1 cellular context compared by ENCODE assay signal in genomic region chr19:54418030-54418929, GRCh38.
A peak's percentile ranks its signal among the peaks of the same experiment; 100 is the strongest.
TF ChIP-seq lines count a peak whose summit lies in the region.

No MANE protein-coding gene starts in this region.

TF ChIP-seq in HepG2, 621 proteins besides CTCF, POLR2A, EP300 and RAD21 (continues in another document):
- TF ChIP-seq FOXO1 (CRISPR knock-in tag; IDR thresholded peaks at IDR 0.05) (no peak; the same call in 1 of the 2 replicates), E2F1 (CRISPR knock-in tag; IDR thresholded peaks at IDR 0.05) (no peak), HNRNPH1 (optimal IDR thresholded peaks at IDR 0.05; ENCODE audit: low read depth, low read length) (no peak), JUNB (CRISPR knock-in tag; IDR thresholded peaks at IDR 0.05; ENCODE audit: borderline replicate concordance) (peak; percentile 60), ZFX (CRISPR knock-in tag; IDR thresholded peaks at IDR 0.05; ENCODE audit: low read depth) (peak; percentile 66), RXRB (CRISPR knock-in tag; IDR thresholded peaks at IDR 0.05; ENCODE audit: borderline replicate concordance) (0 out of 2 replicates have a peak, but pooled peaks have one; percentile 20), ZFY (CRISPR knock-in tag; IDR thresholded peaks at IDR 0.05) (peak; percentile 59; the same call in 1 of the 2 replicates), NR2F2 (IDR thresholded peaks at IDR 0.05; ENCODE audit: borderline replicate concordance, low read depth) (no peak), CENPX (CRISPR knock-in tag; IDR thresholded peaks at IDR 0.05) (no peak), ZNF549 (CRISPR knock-in tag; IDR thresholded peaks at IDR 0.05) (no peak), DMAP1 (CRISPR knock-in tag; IDR thresholded peaks at IDR 0.05) (peak; percentile 39; the same call in 1 of the 2 replicates), KAT8 (CRISPR knock-in tag; IDR thresholded peaks at IDR 0.05) (0 out of 2 replicates have a peak, but pooled peaks have one; percentile 15), NR0B2 (CRISPR knock-in tag; IDR thresholded peaks at IDR 0.05) (peak; percentile 38; the same call in 1 of the 2 replicates), ZNF710 (CRISPR knock-in tag; IDR thresholded peaks at IDR 0.05; ENCODE audit: borderline replicate concordance) (0 out of 2 replicates have a peak, but pooled peaks have one; percentile 39), ZNF646 (CRISPR knock-in tag; IDR thresholded peaks at IDR 0.05) (peak; percentile 83), SMAD1 (CRISPR knock-in tag; IDR thresholded peaks at IDR 0.05; ENCODE audit: borderline replicate concordance, low read depth) (0 out of 2 replicates have a peak, but pooled peaks have one; percentile 61), FOXC1 (CRISPR knock-in tag; IDR thresholded peaks at IDR 0.05; ENCODE audit: borderline replicate concordance) (no peak), THAP9 (CRISPR knock-in tag; IDR thresholded peaks at IDR 0.05; ENCODE audit: borderline replicate concordance) (no peak), SAP130 (CRISPR knock-in tag; IDR thresholded peaks at IDR 0.05; ENCODE audit: low read depth) (peak; percentile 37; the same call in 1 of the 2 replicates), KLF11 (CRISPR knock-in tag; IDR thresholded peaks at IDR 0.05) (0 out of 2 replicates have a peak, but pooled peaks have one; percentile 33), MAX (IDR thresholded peaks at IDR 0.05) (peak; percentile 86), SALL1 (CRISPR knock-in tag; IDR thresholded peaks at IDR 0.05) (peak; percentile 35; the same call in 1 of the 2 replicates), GABPB1 (CRISPR knock-in tag; IDR thresholded peaks at IDR 0.05) (0 out of 2 replicates have a peak, but pooled peaks have one; percentile 25), NBN (conservative IDR thresholded peaks at IDR 0.05) (no peak), UBTF (CRISPR knock-in tag; IDR thresholded peaks at IDR 0.05) (0 out of 2 replicates have a peak, but pooled peaks have one; percentile 20), ZNF431 (CRISPR knock-in tag; IDR thresholded peaks at IDR 0.05; ENCODE audit: borderline replicate concordance, low read depth) (no peak), SNAPC5 (CRISPR knock-in tag; IDR thresholded peaks at IDR 0.05; ENCODE audit: borderline replicate concordance) (no peak), JUND (CRISPR knock-in tag; IDR thresholded peaks at IDR 0.05) (no peak), ZNF891 (CRISPR knock-in tag; IDR thresholded peaks at IDR 0.05) (no peak), HOXA3 (CRISPR knock-in tag; IDR thresholded peaks at IDR 0.05) (peak; percentile 40), SIN3A (IDR thresholded peaks at IDR 0.05; ENCODE audit: borderline replicate concordance, low read depth, low read length) (no peak), ZMYM3 (CRISPR knock-in tag; IDR thresholded peaks at IDR 0.05) (0 out of 2 replicates have a peak, but pooled peaks have one; percentile 15), PITX1 (CRISPR knock-in tag; IDR thresholded peaks at IDR 0.05) (no peak), ZBTB14 (CRISPR knock-in tag; IDR thresholded peaks at IDR 0.05) (no peak), ZNF275 (CRISPR knock-in tag; IDR thresholded peaks at IDR 0.05; ENCODE audit: borderline replicate concordance) (no peak), ARNT2 (CRISPR knock-in tag; IDR thresholded peaks at IDR 0.05; ENCODE audit: low read depth) (no peak), ZXDC (CRISPR knock-in tag; IDR thresholded peaks at IDR 0.05) (0 out of 2 replicates have a peak, but pooled peaks have one; percentile 28)
